Comparison of ENCODE assay signal across 18 cellular contexts in genomic region chr13:50060718-50061117, GRCh38. TPM values are rescaled to one million over a fixed set of nuclear protein-coding genes. Genes with fewer than 3 reads are reported as not detected.
DNase-seq lines count a peak whose midpoint lies in the region; ATAC-seq, FAIRE-seq and TF ChIP-seq lines count a peak whose summit lies in the region.
"Had no signal": no experiment of that assay in that cellular context is flagged by ENCODE, and none has a peak within 500 bp of the region (broad histone marks: within the 10 kb centered on the region; RNA-seq: fewer than 3 reads in every experiment).

No MANE protein-coding gene starts in this region.

- no peak for FAIRE-seq in HepG2 (lab: Jason Lieb, UNC)
- FAIRE-seq in astrocyte (lab: Jason Lieb, UNC) = peak; percentile 52

- TF ChIP-seq POLR2A in HepG2 (IDR thresholded peaks at IDR 0.05; ENCODE audit: insufficient read depth in 1 of 2, low read depth in 2 of 2, low read length in 2 of 2) = no peak
- no peak for TF ChIP-seq POLR2A in right lobe of liver (IDR thresholded peaks at IDR 0.05)

- intact Hi-C loops in HepG2 (cut with micrococcal nuclease; ENCODE audit: unreplicated experiment) = no loop called here
- intact Hi-C loops in right lobe of liver (cut with DNase I) = no loop called here
- intact Hi-C loops in left lung (cut with DNase I) = no loop called here

- no peaks in the 10 kb centered on the region for H4K20me1 ChIP-seq in HepG2 (ENCODE audit: insufficient read depth, low read length)
- peaks cover 6% of the 10 kb centered on the region for H4K20me1 ChIP-seq in astrocyte (ENCODE audit: insufficient read depth, low read length)

- H2AFZ ChIP-seq in HepG2 (ENCODE audit: low read length) (no peak overlapping the region), astrocyte (ENCODE audit: low read depth, low read length) (no peak overlapping the region)

- POLR2A ChIA-PET in HepG2 (lab: Yijun Ruan, JAX) = no interaction called here

- H3K4me1 ChIP-seq in HepG2 (ENCODE audit: insufficient read depth, low read length) (no peaks in the 10 kb centered on the region), right lobe of liver (no peaks in the 10 kb centered on the region), astrocyte (ENCODE audit: insufficient read depth, low read length) (no peaks in the 10 kb centered on the region), left lung (no peaks in the 10 kb centered on the region)
- H3K4me1 ChIP-seq: BE2C, HAP-1 had no signal

- H3K36me3 Mint-ChIP-seq in astrocyte (ENCODE audit: low read depth, unreplicated experiment) = peaks cover 5% of the 10 kb centered on the region

- H3K79me2 ChIP-seq in HepG2 (ENCODE audit: insufficient read depth, low read length) = peaks cover 17% of the 10 kb centered on the region
- peaks cover 86% of the 10 kb centered on the region for H3K79me2 ChIP-seq in astrocyte (ENCODE audit: insufficient read depth, low read length)

- H3K4me3 Mint-ChIP-seq in astrocyte (ENCODE audit: unreplicated experiment) = no peak overlapping the region
- H3K4me3 Mint-ChIP-seq: CD4-positive, CD25-positive, alpha-beta regulatory T cell; CD8-positive, alpha-beta memory T cell had no signal

- H3K9me3 Mint-ChIP-seq in astrocyte (ENCODE audit: unreplicated experiment) = no peaks in the 10 kb centered on the region
- H3K9me3 Mint-ChIP-seq: CD4-positive, CD25-positive, alpha-beta regulatory T cell; CD8-positive, alpha-beta memory T cell had no signal

- in situ Hi-C loops in HepG2 (cut with HindIII; ENCODE audit: extremely low pct_ligation_motif_present, low pct_unique_long_range_greater_than_20kb) = no loop called here
- in situ Hi-C loops in ACHN (cut with HindIII; ENCODE audit: low pct_ligation_motif_present, low pct_unique_long_range_greater_than_20kb, low sequenced_read_pairs) = no loop called here

- no peak overlapping the region for H3K27ac Mint-ChIP-seq in astrocyte (ENCODE audit: unreplicated experiment)

- H3K4me3 ChIP-seq in HepG2 (replicated peaks in 1 of 3; ENCODE audit: insufficient read depth in 1 of 3, low read depth in 2 of 3, low read length in 3 of 3) (no peak overlapping the region), right lobe of liver (no peak overlapping the region), astrocyte (ENCODE audit: insufficient read depth, low read depth, low read length) (no peak overlapping the region), left lung (no peak overlapping the region)
- H3K4me3 ChIP-seq: HAP-1 had no signal

- DNase-seq in HepG2 (ENCODE audit: low spot score) (no peak), right lobe of liver (no peak), astrocyte (ENCODE audit: low read depth) (no peak), fibroblast of gingiva (ENCODE audit: low read depth) (peak; percentile 38), GDM1 (lab: John Stamatoyannopoulos, UW) (no peak), left lung (no peak), ACHN (no peak)
- DNase-seq: 8988T; BE2C; C1 segment of cervical spinal cord; CD4-positive, CD25-positive, alpha-beta regulatory T cell; CD8-positive, alpha-beta memory T cell; COR-L47; KBM-7 had no signal

- TF ChIP-seq CTCF in HepG2 (CRISPR knock-in tag; IDR thresholded peaks at IDR 0.05) (no peak), right lobe of liver (IDR thresholded peaks at IDR 0.05) (no peak), astrocyte (IDR thresholded peaks at IDR 0.05; ENCODE audit: insufficient read depth, low read depth, low read length) (no peak), left lung (IDR thresholded peaks at IDR 0.05) (no peak)

- TF ChIP-seq EP300 in HepG2 (IDR thresholded peaks at IDR 0.05; ENCODE audit: low read depth in 2 of 2, low read length in 2 of 2) = no peak
- TF ChIP-seq EP300 in HepG2 (CRISPR knock-in tag; IDR thresholded peaks at IDR 0.05; ENCODE audit: borderline replicate concordance) = no peak

- H3K27ac ChIP-seq in HepG2 (ENCODE audit: extremely low read length, insufficient read depth, low read length) = no peak overlapping the region
- H3K27ac ChIP-seq in right lobe of liver = no peak overlapping the region
- H3K27ac ChIP-seq in astrocyte (ENCODE audit: low read depth, low read length) = no peak overlapping the region
- no peak overlapping the region for H3K27ac ChIP-seq in left lung

- no peaks in the 10 kb centered on the region; a peak in 1 of 5 replicates for H3K27me3 ChIP-seq in HepG2 (ENCODE audit: control insufficient read depth in 1 of 2, insufficient read depth in 2 of 2, low read length in 2 of 2)
- no peaks in the 10 kb centered on the region for H3K27me3 ChIP-seq in right lobe of liver
- H3K27me3 ChIP-seq in astrocyte (ENCODE audit: insufficient read depth, low read length) = no peaks in the 10 kb centered on the region
- H3K27me3 ChIP-seq in left lung = no peaks in the 10 kb centered on the region
- H3K27me3 ChIP-seq: BE2C had no signal

- WGBS in HepG2 (ENCODE audit: low lambda C conversion rate) = 98% methylated on average over 1 of the region's 1 CpG
- WGBS in right lobe of liver (ENCODE audit: insufficient coverage, low coverage, low lambda C conversion rate, missing lambda C conversion rate) = 91% methylated on average over 1 of the region's 1 CpG

- no peaks in the 10 kb centered on the region for H3K4me1 Mint-ChIP-seq in astrocyte (ENCODE audit: low read depth, unreplicated experiment)

- no peak overlapping the region for H3K4me2 ChIP-seq in HepG2 (ENCODE audit: low read depth, low read length)
- no peak overlapping the region for H3K4me2 ChIP-seq in astrocyte (ENCODE audit: low read length)

- no peak for TF ChIP-seq RAD21 in HepG2 (CRISPR knock-in tag; IDR thresholded peaks at IDR 0.05)

- CTCF ChIA-PET in HepG2 (lab: Yijun Ruan, JAX; ENCODE audit: low intra/inter-chr PET ratio, low total read pairs) = no interaction called here

- H3K9ac ChIP-seq in HepG2 (ENCODE audit: insufficient read depth, low read depth, low read length) (no peak overlapping the region), astrocyte (ENCODE audit: low read length) (no peak overlapping the region)

- BruUV-seq in HepG2 (replicated peaks; lab: Mats Ljungman, UMichigan) = no TSS peak

- H3K9me3 ChIP-seq in HepG2 (ENCODE audit: low read length) = no peaks in the 10 kb centered on the region
- H3K9me3 ChIP-seq in right lobe of liver = no peaks in the 10 kb centered on the region
- H3K9me3 ChIP-seq in astrocyte (ENCODE audit: insufficient read depth, low read depth, low read length) = no peaks in the 10 kb centered on the region
- H3K9me3 ChIP-seq in left lung = no peaks in the 10 kb centered on the region
- H3K9me3 ChIP-seq: BE2C, HAP-1 had no signal

- ATAC-seq in HepG2 = no peak
- ATAC-seq in right lobe of liver = no peak
- no peak for ATAC-seq in GM18520 (IDR thresholded peaks at IDR 0.05; ENCODE audit: unreplicated experiment)
- no peak for ATAC-seq in left lung

- no peaks in the 10 kb centered on the region for H3K27me3 Mint-ChIP-seq in astrocyte (ENCODE audit: low read depth, unreplicated experiment)
- H3K27me3 Mint-ChIP-seq: CD4-positive, CD25-positive, alpha-beta regulatory T cell; CD8-positive, alpha-beta memory T cell had no signal

- H3K36me3 ChIP-seq in HepG2 (replicated peaks in 1 of 2; ENCODE audit: control insufficient read depth in 1 of 2, insufficient read depth in 2 of 2, low read length in 2 of 2) (peaks cover 2 to 18% of the 10 kb centered on the region in 2 experiments; a peak in 3 of 5 replicates), right lobe of liver (no peaks in the 10 kb centered on the region), astrocyte (ENCODE audit: insufficient read depth, low read length) (peaks cover 8% of the 10 kb centered on the region), left lung (peaks cover 0 to 12% of the 10 kb centered on the region in 2 donors)

TF ChIP-seq in HepG2, 621 proteins besides CTCF, POLR2A, EP300 and RAD21 (continues in another document):
- TF ChIP-seq MAFK (conservative IDR thresholded peaks at IDR 0.05 in 1 of 2, IDR thresholded peaks at IDR 0.05 in 1 of 2; ENCODE audit: low read length in 2 of 2) (peak; percentile 99 to 100), MAFF (IDR thresholded peaks at IDR 0.05; ENCODE audit: low read depth, low read length) (peak; percentile 99), SYNCRIP (IDR thresholded peaks at IDR 0.05; ENCODE audit: insufficient read depth, low read depth, low read length) (no peak)

RNA-seq across cellular contexts. Expression of gene KCNRG, which starts 45.5 kb away (rescaled TPM):
- total RNA-seq in HepG2 (2016; rRNA removed; fragmentation: Illumina TruSeq; extraction: Trizol) (0.94 and 1.0 TPM in 2 replicates), right lobe of liver (under 1 TPM in 4 of 6 experiments, not detected in 2; 0.18 to 0.50 (median 0.36) TPM), astrocyte (0.41 and 0.61 TPM in 2 replicates), left lung (1 to 10 TPM in 1 of 2 donors, under 1 TPM in 1; 0.67 to 2.8 TPM)
- total RNA-seq in HepG2 (2016; cell fraction: cytosol; rRNA removed; fragmentation: Illumina TruSeq; extraction: Trizol; ENCODE audit: low read depth) = 0.26 TPM in 1 of 2 replicates, not detected in the other
- 0.69 and 1.00 TPM in 2 replicates for total RNA-seq in HepG2 (2016; cell fraction: insoluble cytoplasmic fraction; rRNA removed; fragmentation: Illumina TruSeq; extraction: Trizol)
- total RNA-seq in HepG2 (2016; cell fraction: membrane; rRNA removed; fragmentation: Illumina TruSeq; extraction: Trizol) = 0.46 and 0.62 TPM in 2 replicates
- total RNA-seq in HepG2 (2016; cell fraction: nucleus; rRNA removed; fragmentation: Illumina TruSeq; extraction: Trizol) = 0.59 and 0.60 TPM in 2 replicates
- 0.98 and 1.5 TPM in 2 replicates for polyA plus RNA-seq in HepG2 (2011; rRNA removed)
- 0.43 and 0.60 TPM in 2 replicates for polyA plus RNA-seq in HepG2 (2011; cell fraction: cytosol; rRNA removed)
- polyA plus RNA-seq in HepG2 (2011; cell fraction: nucleus; rRNA removed) = 0.50 and 0.66 TPM in 2 replicates
- 0.23 and 0.53 TPM in 2 replicates for polyA plus RNA-seq in HepG2 (2012)
- polyA plus RNA-seq in HepG2 (2016; cell fraction: cytosol; fragmentation: Illumina TruSeq; extraction: Trizol; ENCODE audit: low read depth) = 0.23 and 0.28 TPM in 2 replicates
- 0.28 and 0.70 TPM in 2 replicates for polyA plus RNA-seq in HepG2 (2016; cell fraction: insoluble cytoplasmic fraction; fragmentation: Illumina TruSeq; extraction: Trizol; ENCODE audit: low read depth)
- polyA plus RNA-seq in HepG2 (2016; cell fraction: membrane; fragmentation: Illumina TruSeq; extraction: Trizol; ENCODE audit: low read depth) = 0.38 and 0.57 TPM in 2 replicates
- 0.92 and 1.1 TPM in 2 replicates for polyA plus RNA-seq in HepG2 (2016; cell fraction: nucleus; fragmentation: Illumina TruSeq; extraction: Trizol; ENCODE audit: insufficient read depth, low read depth)
- polyA minus RNA-seq in HepG2 (2011; rRNA and poly(A)+ RNA removed; ENCODE audit: low replicate concordance) = 1.6 and 3.4 TPM in 2 replicates
- polyA minus RNA-seq in HepG2 (2011; cell fraction: cytosol; rRNA and poly(A)+ RNA removed) = 0.79 and 0.97 TPM in 2 replicates
- 6.3 and 7.2 TPM in 2 replicates for polyA minus RNA-seq in HepG2 (2011; cell fraction: nucleus; rRNA and poly(A)+ RNA removed)
- total RNA-seq: H4, HT-29 had no signal
